Comparison of ENCODE assay signal across 8 cellular contexts in genomic region chr11:88338223-88338661, GRCh38. TPM values are rescaled to one million over a fixed set of nuclear protein-coding genes. Genes with fewer than 3 reads are reported as not detected.
DNase-seq lines count a peak whose midpoint lies in the region; ATAC-seq and TF ChIP-seq lines count a peak whose summit lies in the region.

No MANE protein-coding gene starts in this region.

- TF ChIP-seq RAD21 in SK-N-SH (IDR thresholded peaks at IDR 0.05; ENCODE audit: low read length) = no peak

- H3K4me2 ChIP-seq in SK-N-SH = peak overlapping the region; percentile 99

- H4K20me1 ChIP-seq in SK-N-SH (ENCODE audit: insufficient read depth) = no peaks in the 10 kb centered on the region

- peaks cover 29% of the 10 kb centered on the region for H3K79me2 ChIP-seq in SK-N-SH (ENCODE audit: insufficient read depth)

- no peak for TF ChIP-seq CTCF in AG09309 (IDR thresholded peaks at IDR 0.05; ENCODE audit: control insufficient read depth, insufficient read depth, low read depth, low read length, missing control alignments)
- TF ChIP-seq CTCF in SK-N-SH (IDR thresholded peaks at IDR 0.05) = no peak
- no peak for TF ChIP-seq CTCF in ascending aorta (IDR thresholded peaks at IDR 0.05)
- no peak for TF ChIP-seq CTCF in gastrocnemius medialis (IDR thresholded peaks at IDR 0.05 in 4 of 5, conservative IDR thresholded peaks at IDR 0.05 in 1 of 5)

- H3K9me3 ChIP-seq in SK-N-SH (no peaks in the 10 kb centered on the region), ascending aorta (no peaks in the 10 kb centered on the region), gastrocnemius medialis (no peaks in the 10 kb centered on the region)

- no peaks in the 10 kb centered on the region for H3K27me3 ChIP-seq in SK-N-SH (ENCODE audit: insufficient read depth)
- H3K27me3 ChIP-seq in ascending aorta = no peaks in the 10 kb centered on the region
- H3K27me3 ChIP-seq in gastrocnemius medialis = no peaks in the 10 kb centered on the region

- H2AFZ ChIP-seq in SK-N-SH (ENCODE audit: low read depth) = peak overlapping the region; percentile 100

- WGBS in SK-N-SH (ENCODE audit: low lambda C conversion rate) = 1% methylated on average over 8 of the region's 8 CpGs

- no peak for TF ChIP-seq EP300 in SK-N-SH (IDR thresholded peaks at IDR 0.05; ENCODE audit: borderline replicate concordance in 1 of 2, low read depth in 1 of 2, low read length in 1 of 2)

- peak overlapping the region; percentile 58 to 61; a peak in 3 of 4 replicates for H3K27ac ChIP-seq in SK-N-SH (ENCODE audit: low read depth in 2 of 2, low read length in 1 of 2)
- peak overlapping the region in 1 of 2 donors; percentile 82 for H3K27ac ChIP-seq in ascending aorta
- peak overlapping the region; percentile 81 to 89 (median 86) for H3K27ac ChIP-seq in gastrocnemius medialis

- TF ChIP-seq POLR2A in GM19099 (IDR thresholded peaks at IDR 0.05; ENCODE audit: extremely low read depth, insufficient read length, low read depth) = peak; percentile 46
- no peak for TF ChIP-seq POLR2A in gastrocnemius medialis (IDR thresholded peaks at IDR 0.05)

- H3K9me2 ChIP-seq in SK-N-SH = no peaks in the 10 kb centered on the region

- CTCF ChIA-PET in SK-N-SH (lab: Yijun Ruan, JAX) = interaction anchor here (0.7 to 1.3 kb wide), 3 partner anchors 9 to 83 kb away, joined by 3 to 4 read pairs (median 3); no protein-coding TSS in a partner anchor

- peaks cover 5 to 21% of the 10 kb centered on the region in 2 experiments; a peak in 2 of 4 replicates for H3K4me1 ChIP-seq in SK-N-SH (ENCODE audit: control insufficient read depth in 1 of 2, insufficient read depth in 2 of 2, low read depth in 1 of 2, low read length in 1 of 2)
- no peaks in the 10 kb centered on the region for H3K4me1 ChIP-seq in ascending aorta
- H3K4me1 ChIP-seq in gastrocnemius medialis = peaks cover 5 to 13% of the 10 kb centered on the region in 2 donors

- peak; percentile 65 to 75 for ATAC-seq in gastrocnemius medialis

- H3F3A ChIP-seq in SK-N-SH (replicated peaks; ENCODE audit: insufficient read depth) = no peaks in the 10 kb centered on the region

- DNase-seq in AG09309 (ENCODE audit: low read depth) (no peak), HPDE6-E6E7 (ENCODE audit: extremely low spot score) (peak; percentile 57), SK-N-SH (peak; percentile 35), ascending aorta (ENCODE audit: low spot score in 2 of 2) (peak in 1 of 2 donors; percentile 74), hippocampal formation (lab: John Stamatoyannopoulos, UW) (peak; percentile 11 to 46), gastrocnemius medialis (peak; percentile 33 to 45), DMS79 treated with DMSO at 0.1 percent for 48 hours (lab: John Stamatoyannopoulos, UW) (no peak)

- H3K36me3 ChIP-seq in SK-N-SH (replicated peaks in 1 of 2; ENCODE audit: control insufficient read depth in 1 of 2, insufficient read depth in 2 of 2, low read length in 1 of 2) (peaks cover 9 to 20% of the 10 kb centered on the region in 2 experiments), ascending aorta (no peaks in the 10 kb centered on the region), gastrocnemius medialis (no peaks in the 10 kb centered on the region)

- H3K9ac ChIP-seq in SK-N-SH = peak overlapping the region; percentile 83

- POLR2A ChIA-PET in SK-N-SH (lab: Yijun Ruan, JAX) = interaction anchor here (0.5 kb wide), 1 partner anchor 9 kb away, joined by 3 read pairs; no protein-coding TSS in a partner anchor

- intact Hi-C loops in ascending aorta (cut with DNase I) = loop anchor here (5.0 to 10.0 kb wide), 4 partner anchors 56 to 847 kb away; no protein-coding TSS in a partner anchor
- intact Hi-C loops in gastrocnemius medialis (cut with DNase I; ENCODE audit: low total_unique reads) = loop anchor here (5.0 kb wide), 1 partner anchor 46 kb away; no protein-coding TSS in a partner anchor

- in situ Hi-C loops in gastrocnemius medialis (cut with MboI; ENCODE audit: low sequenced_read_pairs in 4 of 4) = no loop called here

- H3K4me3 ChIP-seq in AG09309 (ENCODE audit: control insufficient read depth, low read depth, low read length) (peak overlapping the region; percentile 89), SK-N-SH (ENCODE audit: low read depth in 2 of 2, low read length in 1 of 2) (peak overlapping the region; percentile 95 to 97), ascending aorta (peak overlapping the region; percentile 74 to 95), gastrocnemius medialis (peak overlapping the region; percentile 69 to 94 (median 88))

TF ChIP-seq in SK-N-SH, 30 proteins besides CTCF, POLR2A, EP300 and RAD21:
- TF ChIP-seq NRF1 (IDR thresholded peaks at IDR 0.05; ENCODE audit: low read depth, low read length) (no peak), MXI1 (IDR thresholded peaks at IDR 0.05; ENCODE audit: low read depth, low read length) (peak; percentile 52; the same call in 1 of the 2 replicates), GATA2 (CRISPR knock-in tag; IDR thresholded peaks at IDR 0.05) (no peak), MAX (IDR thresholded peaks at IDR 0.05; ENCODE audit: low read depth) (0 out of 2 replicates have a peak, but pooled peaks have one; percentile 25)

RNA-seq across cellular contexts. Expression of gene CTSC, which starts 0.7 kb away (rescaled TPM):
- polyA plus RNA-seq in SK-N-SH (2012; rRNA removed) = 101 and 104 TPM in 2 replicates
- polyA plus RNA-seq in SK-N-SH (2012; cell fraction: cytosol; rRNA removed) = 92.4 and 111 TPM in 2 replicates
- polyA plus RNA-seq in SK-N-SH (2012; cell fraction: nucleus; rRNA removed) = 25.4 and 47.1 TPM in 2 replicates
- total RNA-seq in ascending aorta = 164 TPM
- 10 to 100 TPM in 3 of 4 donors, 1 to 10 TPM in 1; 7.0 to 16.7 (median 13.5) TPM for total RNA-seq in gastrocnemius medialis

Comparison
In these comparisons a context has a peak if more than half of its experiments do, and no peak if none do; other contexts are left out.
1. DNase-seq: peak in HPDE6-E6E7 (single experiment), SK-N-SH (single experiment), hippocampal formation (2 of 2) and gastrocnemius medialis (2 of 2); none in AG09309 (single experiment) and DMS79 treated with DMSO at 0.1 percent for 48 hours (single experiment).
2. Peak in every context shown above with its lines, with median percentiles within 50 percentile points of each other: H3K4me3 ChIP-seq.